23 cellular contexts compared by ENCODE assay signal in genomic region chr10:95407546-95407945, GRCh38.
A peak's percentile ranks its signal among the peaks of the same experiment; 100 is the strongest.
DNase-seq lines count a peak whose midpoint lies in the region; ATAC-seq and TF ChIP-seq lines count a peak whose summit lies in the region.
"Had no signal": no experiment of that assay in that cellular context is flagged by ENCODE, and none has a peak within 500 bp of the region (broad histone marks: within the 10 kb centered on the region; RNA-seq: fewer than 3 reads in every experiment).

No MANE protein-coding gene starts in this region.

- CTCF ChIA-PET in PC-9 (lab: Charles Lee) = no interaction called here

- intact Hi-C loops in PC-9 (cut with micrococcal nuclease; ENCODE audit: unreplicated experiment) = no loop called here

- no peak for TF ChIP-seq POLR2A in suprapubic skin (IDR thresholded peaks at IDR 0.05)

- H3K4me2 ChIP-seq in PC-9 = peak overlapping the region; percentile 82
- H3K4me2 ChIP-seq: SK-N-SH had no signal

- no TSS peak for BruUV-seq in PC-9 (replicated peaks; lab: Mats Ljungman, UMichigan)

- WGBS in suprapubic skin = 92% methylated on average over 7 of the region's 7 CpGs

- H2AFZ ChIP-seq in PC-9 = no peak overlapping the region

- no peaks in the 10 kb centered on the region for H3K79me2 ChIP-seq in PC-9 (ENCODE audit: low read depth)

- H3K27me3 ChIP-seq in PC-9 (ENCODE audit: insufficient read depth, low read depth) = no peaks in the 10 kb centered on the region
- H3K27me3 ChIP-seq in suprapubic skin = no peaks in the 10 kb centered on the region

- POLR2A ChIA-PET in PC-9 (lab: Charles Lee; ENCODE audit: unreplicated experiment) = interaction anchor here (0.6 kb wide), 1 partner anchor 1937 kb away, joined by 4 read pairs; no protein-coding TSS in a partner anchor

- H3K9me3 ChIP-seq in PC-9 (ENCODE audit: insufficient read depth, low read depth) = no peaks in the 10 kb centered on the region
- no peaks in the 10 kb centered on the region for H3K9me3 ChIP-seq in suprapubic skin
- H3K9me3 ChIP-seq: SK-N-SH had no signal

- TF ChIP-seq EP300 in suprapubic skin (IDR thresholded peaks at IDR 0.05) = no peak

- peaks cover 54% of the 10 kb centered on the region for H3K4me1 ChIP-seq in PC-9 (replicated peaks; ENCODE audit: insufficient read depth)
- H3K4me1 ChIP-seq in suprapubic skin = peaks cover 20% of the 10 kb centered on the region

- H3K36me3 ChIP-seq in PC-9 (ENCODE audit: low read depth) = no peaks in the 10 kb centered on the region
- no peaks in the 10 kb centered on the region for H3K36me3 ChIP-seq in suprapubic skin

- no peaks in the 10 kb centered on the region for H4K20me1 ChIP-seq in PC-9 (ENCODE audit: insufficient read depth)

- no peak for TF ChIP-seq CTCF in PC-9 (conservative IDR thresholded peaks at IDR 0.05)
- no peak for TF ChIP-seq CTCF in suprapubic skin (IDR thresholded peaks at IDR 0.05)

- H3K27ac ChIP-seq in PC-9 (peak overlapping the region; percentile 100), cingulate gyrus (ENCODE audit: low read depth, low read length) (peak overlapping the region; percentile 87), suprapubic skin (peak overlapping the region; percentile 27)

- H3K9me2 ChIP-seq in PC-9 (ENCODE audit: insufficient read depth) = no peaks in the 10 kb centered on the region
- H3K9me2 ChIP-seq: SK-N-SH had no signal

- DNase-seq in PC-9 = no peak
- DNase-seq in left lobe of liver (ENCODE audit: low spot score) = peak; percentile 24
- peak in 1 of 2 donors; percentile 38 for DNase-seq in suprapubic skin (ENCODE audit: low spot score in 2 of 2)
- DNase-seq in central memory CD4-positive, alpha-beta T cell = no peak
- no peak for DNase-seq in mucosa of gallbladder (ENCODE audit: low spot score)
- DNase-seq: activated CD4-positive, alpha-beta T cell treated with anti-CD3 and anti-CD28 coated beads for 48 hours; activated naive CD4-positive, alpha-beta T cell treated with anti-CD3 and anti-CD28 coated beads, Interleukin-2, amount 10 ng/mL, durations not matched to agents 7 days and 5 days; activated T-cell treated with anti-CD3 and anti-CD28 coated beads, Interleukin-2, amount 50 U/mL, for 72 hours; effector CD8-positive, alpha-beta T cell; EL; HCEC 1CT; islet precursor cell; NCI-H1048; NCI-H187; NCI-H524 treated with DMSO at 0.1 percent for 48 hours; SK-N-SH; stimulated activated CD4-positive, alpha-beta T cell treated with anti-CD3 and anti-CD28 coated beads, Interleukin-1b, Interleukin-23, amount 100 ng/mL, for 48 hours; T-helper 17 cell had no signal

- H3K4me3 ChIP-seq in PC-9 (no peak overlapping the region), suprapubic skin (no peak overlapping the region)
- H3K4me3 ChIP-seq: lung had no signal

- ATAC-seq in left lobe of liver (no peak), HG02798 (IDR thresholded peaks at IDR 0.05; ENCODE audit: poor library complexity, unreplicated experiment) (no peak), HG03108 (IDR thresholded peaks at IDR 0.05; ENCODE audit: unreplicated experiment) (no peak)
- ATAC-seq: activated T-cell treated with anti-CD3 and anti-CD28 coated beads, Interleukin-2, amount 50 U/mL, for 72 hours; esophagus mucosa; T-helper 17 cell had no signal

- H3F3A ChIP-seq in PC-9 (ENCODE audit: insufficient read depth, low read depth) = peaks cover 44% of the 10 kb centered on the region

Comparison
In these comparisons a context has a peak if more than half of its experiments do, and no peak if none do; other contexts are left out.
1. H3K27ac ChIP-seq: peak in every context shown above with its lines; median percentile 100 in PC-9; 87 in cingulate gyrus; 27 in suprapubic skin.